In the genomic region with DNA sequence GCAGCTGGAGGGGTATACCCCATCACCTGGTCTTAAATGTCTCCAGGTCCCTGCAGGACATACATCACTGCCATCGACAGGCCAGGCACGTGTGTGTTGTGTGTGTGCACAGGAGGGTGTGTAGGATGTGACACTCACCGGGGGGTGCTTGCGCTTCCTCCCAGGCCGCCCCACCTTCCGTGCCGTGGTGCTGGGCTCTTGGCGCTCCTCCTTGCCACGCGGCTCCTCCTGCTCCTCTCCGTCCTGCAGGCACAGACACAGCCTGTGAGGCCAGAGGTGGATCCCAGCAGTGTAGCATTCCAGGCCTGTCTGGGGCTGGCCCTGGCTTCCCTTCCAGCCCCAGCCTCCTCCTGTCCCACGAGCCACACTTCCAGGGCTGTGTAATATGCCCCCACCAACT, we compare ENCODE assay signal across 24 cellular contexts.
"Had no signal": no experiment of that assay in that cellular context is flagged by ENCODE, and none has a peak within 500 bp of the region (broad histone marks: within the 10 kb centered on the region; RNA-seq: fewer than 3 reads in every experiment).

No MANE protein-coding gene starts in this region.

- H3K9me3 Mint-ChIP-seq: naive thymus-derived CD8-positive, alpha-beta T cell; nephron; neural crest cell; stimulated activated naive B cell treated with anti-CD40 and anti-IgM and Interleukin-4, amounts not matched to agents 10 μg/mL and 1 μg/mL and 100 μg/mL, for 72 hours had no signal

- H3K4me2 ChIP-seq: hepatocyte had no signal

- H3K27me3 Mint-ChIP-seq: naive thymus-derived CD8-positive, alpha-beta T cell; progenitor cell of endocrine pancreas; stimulated activated naive B cell treated with anti-CD40 and anti-IgM and Interleukin-4, amounts not matched to agents 10 μg/mL and 1 μg/mL and 100 μg/mL, for 72 hours had no signal

- H3K27ac ChIP-seq: hepatocyte, left ventricle myocardium inferior, neutrophil, right atrium auricular region, right lobe of liver, testis, thyroid gland, transverse colon, vagina had no signal

- H3K36me3 ChIP-seq: transverse colon, vagina had no signal

- H3K9me3 ChIP-seq: left ventricle myocardium inferior, neutrophil, right atrium auricular region, right lobe of liver, stomach, testis, thyroid gland, transverse colon, upper lobe of left lung, vagina had no signal

- DNase-seq: islet precursor cell; left ventricle myocardium inferior; naive thymus-derived CD8-positive, alpha-beta T cell; occipital lobe; right lobe of liver; stimulated activated CD4-positive, alpha-beta T cell treated with anti-CD3 and anti-CD28 coated beads, Interleukin-12 subunit alpha, Interleukin-12 subunit beta, amount 100 ng/mL, for 4 hours; stimulated activated CD4-positive, alpha-beta T cell treated with anti-CD3 and anti-CD28 coated beads, Interleukin-15, amount 100 ng/mL, for 24 hours; stimulated activated CD4-positive, alpha-beta T cell treated with anti-CD3 and anti-CD28 coated beads, Interleukin-2, amount 100 ng/mL, for 24 hours; stimulated activated CD4-positive, alpha-beta T cell treated with anti-CD3 and anti-CD28 coated beads, Interleukin-4, amount 100 ng/mL, for 1 hour; stimulated activated naive B cell treated with anti-CD40 and anti-IgM and Interleukin-4, amounts not matched to agents 10 μg/mL and 1 μg/mL and 100 μg/mL, for 72 hours; stimulated activated naive CD8-positive, alpha-beta T cell treated with anti-CD3 and anti-CD28 coated beads, Interleukin-15, Interleukin-2, amounts not matched to agents 100 U/mL and 50 U/mL, for 24 hours; stomach; testis; thyroid gland; transverse colon; upper lobe of left lung had no signal

- H3K27ac Mint-ChIP-seq: progenitor cell of endocrine pancreas had no signal

- H3K27me3 ChIP-seq: hepatocyte, neutrophil, right atrium auricular region, right lobe of liver, stomach, testis, thyroid gland, transverse colon, upper lobe of left lung, vagina had no signal

- ATAC-seq: naive thymus-derived CD8-positive, alpha-beta T cell; right lobe of liver; stimulated activated naive B cell treated with anti-CD40 and anti-IgM and Interleukin-4, amounts not matched to agents 10 μg/mL and 1 μg/mL and 100 μg/mL, for 72 hours; stimulated activated naive CD8-positive, alpha-beta T cell treated with anti-CD3 and anti-CD28 coated beads, Interleukin-15, Interleukin-2, amounts not matched to agents 100 U/mL and 50 U/mL, for 24 hours had no signal

- H3K4me3 Mint-ChIP-seq: naive thymus-derived CD8-positive, alpha-beta T cell; nephron; neural crest cell; stimulated activated naive B cell treated with anti-CD40 and anti-IgM and Interleukin-4, amounts not matched to agents 10 μg/mL and 1 μg/mL and 100 μg/mL, for 72 hours had no signal

- H3K4me3 ChIP-seq: hepatocyte, left ventricle myocardium inferior, lung, right atrium auricular region, right lobe of liver, stomach, testis, thyroid gland, transverse colon, upper lobe of left lung, vagina had no signal

- H2AFZ ChIP-seq: hepatocyte had no signal

- H3K4me1 ChIP-seq: right lobe of liver had no signal
